8 cellular contexts compared by ENCODE assay signal in genomic region chr5:146965781-146966659, GRCh38.
A peak's percentile ranks its signal among the peaks of the same experiment; 100 is the strongest.
DNase-seq lines count a peak whose midpoint lies in the region; ATAC-seq and TF ChIP-seq lines count a peak whose summit lies in the region.

No MANE protein-coding gene starts in this region.

- H3K36me3 ChIP-seq in CD8-positive, alpha-beta T cell (ENCODE audit: insufficient read depth, low read length), result no peaks in the 10 kb centered on the region
- no peaks in the 10 kb centered on the region for H3K36me3 ChIP-seq in right lobe of liver

- no peaks in the 10 kb centered on the region for H3K9me3 ChIP-seq in CD8-positive, alpha-beta T cell (ENCODE audit: low read length)
- no peaks in the 10 kb centered on the region for H3K9me3 ChIP-seq in right lobe of liver

- DNase-seq in CD8-positive, alpha-beta T cell, result peak; percentile 8 to 63 (median 32)
- DNase-seq in NCI-H2196 treated with DMSO at 0.1 percent for 48 hours (lab: John Stamatoyannopoulos, UW; ENCODE audit: unreplicated experiment) (peak; percentile 82), activated B cell treated with CpG ODN at 0.5 μM for 24 hours (peak; percentile 13), coronary artery (ENCODE audit: low spot score) (no peak), right lobe of liver (peak in 1 of 3 donors; percentile 59)
- peak; percentile 1 for DNase-seq in stimulated activated CD8-positive, alpha-beta memory T cell treated with anti-CD3 and anti-CD28 coated beads, Interleukin-15, amount 100 ng/mL, for 24 hours (ENCODE audit: low read depth)

- POLR2A ChIA-PET in CD8-positive, alpha-beta T cell (lab: Charles Lee), result no interaction called here
- POLR2A ChIA-PET in activated B cell treated with CpG ODN at 0.5 μM for 24 hours (lab: Charles Lee), result no interaction called here

- peak; percentile 86 for TF ChIP-seq CTCF in CD8-positive, alpha-beta T cell (IDR thresholded peaks at IDR 0.05)
- TF ChIP-seq CTCF in activated B cell treated with CpG ODN at 0.5 μM for 24 hours (IDR thresholded peaks at IDR 0.05), result peak; percentile 82
- peak; percentile 80 for TF ChIP-seq CTCF in coronary artery (IDR thresholded peaks at IDR 0.05)
- TF ChIP-seq CTCF in right lobe of liver (IDR thresholded peaks at IDR 0.05), result peak; percentile 91 to 98 (median 92)

- no peak overlapping the region for H3K27ac ChIP-seq in CD8-positive, alpha-beta T cell (ENCODE audit: low read depth, low read length)
- H3K27ac ChIP-seq in coronary artery, result no peak overlapping the region
- H3K27ac ChIP-seq in right lobe of liver, result no peak overlapping the region

- no peaks in the 10 kb centered on the region for H3K4me1 Mint-ChIP-seq in CD8-positive, alpha-beta T cell (ENCODE audit: low read depth)
- no peaks in the 10 kb centered on the region for H3K4me1 Mint-ChIP-seq in activated B cell treated with CpG ODN at 0.5 μM for 24 hours

- H3K9me3 Mint-ChIP-seq in CD8-positive, alpha-beta T cell, result no peaks in the 10 kb centered on the region
- H3K9me3 Mint-ChIP-seq in activated B cell treated with CpG ODN at 0.5 μM for 24 hours, result no peaks in the 10 kb centered on the region

- TF ChIP-seq POLR2A in right lobe of liver (IDR thresholded peaks at IDR 0.05), result no peak

- no peak overlapping the region for H3K27ac Mint-ChIP-seq in CD8-positive, alpha-beta T cell
- no peak overlapping the region for H3K27ac Mint-ChIP-seq in activated B cell treated with CpG ODN at 0.5 μM for 24 hours

- CTCF ChIA-PET in CD8-positive, alpha-beta T cell (lab: Charles Lee), result interaction anchor here (0.6 to 7.9 kb wide), 47 partner anchors 9 to 445 kb away, joined by 3 to 95 read pairs (median 4); no protein-coding TSS in a partner anchor
- CTCF ChIA-PET in activated B cell treated with CpG ODN at 0.5 μM for 24 hours (lab: Charles Lee), result interaction anchor here (0.6 to 2.8 kb wide), 10 partner anchors 7 to 434 kb away, joined by 3 to 18 read pairs (median 4); no protein-coding TSS in a partner anchor

- H3K27me3 Mint-ChIP-seq in CD8-positive, alpha-beta T cell (ENCODE audit: low read depth), result no peaks in the 10 kb centered on the region
- no peaks in the 10 kb centered on the region for H3K27me3 Mint-ChIP-seq in activated B cell treated with CpG ODN at 0.5 μM for 24 hours

- no peak overlapping the region for H3K4me3 ChIP-seq in CD8-positive, alpha-beta T cell (ENCODE audit: low read depth, low read length)
- H3K4me3 ChIP-seq in coronary artery (no peak overlapping the region), right lobe of liver (no peak overlapping the region)

- no peaks in the 10 kb centered on the region for H3K4me1 ChIP-seq in CD8-positive, alpha-beta T cell (ENCODE audit: insufficient read depth, low read length)
- no peaks in the 10 kb centered on the region for H3K4me1 ChIP-seq in right lobe of liver

- H3K27me3 ChIP-seq in CD8-positive, alpha-beta T cell (ENCODE audit: insufficient read depth, low read length), result no peaks in the 10 kb centered on the region
- H3K27me3 ChIP-seq in right lobe of liver, result no peaks in the 10 kb centered on the region

- H3K36me3 Mint-ChIP-seq in CD8-positive, alpha-beta T cell, result no peaks in the 10 kb centered on the region
- H3K36me3 Mint-ChIP-seq in activated B cell treated with CpG ODN at 0.5 μM for 24 hours (ENCODE audit: low read depth), result no peaks in the 10 kb centered on the region

- intact Hi-C loops in CD8-positive, alpha-beta T cell (cut with DNase I, micrococcal nuclease), result loop anchor here (1.0 to 2.0 kb wide), 5 partner anchors 304 to 433 kb away; no protein-coding TSS in a partner anchor
- intact Hi-C loops in activated B cell treated with CpG ODN at 0.5 μM for 24 hours (cut with micrococcal nuclease) (loop anchor here (1.0 to 2.0 kb wide), 3 partner anchors 304 to 433 kb away; no protein-coding TSS in a partner anchor), right lobe of liver (cut with DNase I) (loop anchor here (10.0 kb wide), 2 partner anchors 301 to 421 kb away; no protein-coding TSS in a partner anchor)

- WGBS in right lobe of liver (ENCODE audit: insufficient coverage, low coverage, low lambda C conversion rate, missing lambda C conversion rate), result 33% methylated on average over 15 of the region's 15 CpGs

- H3K4me3 Mint-ChIP-seq in CD8-positive, alpha-beta T cell, result no peak overlapping the region
- no peak overlapping the region for H3K4me3 Mint-ChIP-seq in activated B cell treated with CpG ODN at 0.5 μM for 24 hours

- peak; percentile 67 for ATAC-seq in CD8-positive, alpha-beta T cell
- peak; percentile 90 for ATAC-seq in GM19328 (IDR thresholded peaks at IDR 0.05; ENCODE audit: unreplicated experiment)
- peak; percentile 96 for ATAC-seq in HG03280 (IDR thresholded peaks at IDR 0.05; ENCODE audit: unreplicated experiment)
- ATAC-seq in activated B cell treated with CpG ODN at 0.5 μM for 24 hours (ENCODE audit: low read depth), result peak; percentile 42
- ATAC-seq in right lobe of liver, result peak; percentile 98 to 100 (median 98)

Comparison
In these comparisons a context has a peak if more than half of its experiments do, and no peak if none do; other contexts are left out.
1. ATAC-seq: peak in every context shown above with its lines; median percentile 98 in right lobe of liver; 96 in HG03280; 90 in GM19328; 67 in CD8-positive, alpha-beta T cell; 42 in activated B cell treated with CpG ODN at 0.5 μM for 24 hours.